ENCODE assay signal across 11 cellular contexts in the genomic region with DNA sequence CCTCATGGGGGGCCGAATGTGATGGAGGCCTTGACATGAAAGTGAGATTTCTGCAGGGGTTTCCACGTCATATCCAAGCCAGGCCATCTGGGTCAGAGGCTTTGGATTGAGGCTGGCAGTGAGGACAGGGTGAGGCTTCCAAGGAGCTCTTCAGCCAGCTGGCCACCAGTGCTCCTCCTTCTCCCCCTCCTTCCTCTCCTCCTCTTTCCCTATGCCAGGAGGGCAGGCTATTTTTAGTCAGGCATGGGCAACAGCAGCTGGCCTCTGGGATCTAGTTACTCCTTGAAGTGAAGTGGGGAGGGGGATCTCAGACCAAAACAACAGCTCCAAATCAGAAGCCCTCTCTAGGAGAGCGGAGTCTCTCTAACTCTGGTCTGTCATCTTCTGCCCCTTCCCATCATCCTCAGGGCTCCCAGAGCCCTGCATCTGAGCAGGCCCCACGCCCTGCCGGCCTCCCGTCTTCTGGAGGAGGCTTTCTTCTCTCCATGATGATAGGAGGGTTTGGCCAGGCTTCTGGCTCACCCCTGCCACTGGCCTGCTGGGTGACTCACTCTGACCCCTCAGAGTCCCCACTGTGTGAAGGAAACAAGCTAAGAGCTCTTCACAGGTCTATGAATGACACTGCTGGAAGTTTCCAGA. TPM values are rescaled to one million over a fixed set of nuclear protein-coding genes. Genes with fewer than 3 reads are reported as not detected.
DNase-seq lines count a peak whose midpoint lies in the region; ATAC-seq, FAIRE-seq and TF ChIP-seq lines count a peak whose summit lies in the region.
"Had no signal": no experiment of that assay in that cellular context is flagged by ENCODE, and none has a peak within 500 bp of the region (broad histone marks: within the 10 kb centered on the region; RNA-seq: fewer than 3 reads in every experiment).

No MANE protein-coding gene starts in this region.

- H3K27me3 Mint-ChIP-seq in type B pancreatic cell, result peaks cover 23% of the 10 kb centered on the region

- peak; percentile 54 for DNase-seq in EH (ENCODE audit: low read depth)
- peak; percentile 57 to 72 for DNase-seq in SJCRH30
- peak; percentile 26 for DNase-seq in fibroblast of pulmonary artery (ENCODE audit: low read depth)
- peak; percentile 87 for DNase-seq in posterior vena cava (ENCODE audit: low spot score)
- DNase-seq in stimulated activated CD4-positive, alpha-beta T cell treated with anti-CD3 and anti-CD28 coated beads, Interleukin-15, amount 100 ng/mL, for 24 hours, result no peak
- no peak for DNase-seq in type B pancreatic cell (ENCODE audit: extremely low spot score, unreplicated experiment)
- DNase-seq in urothelium cell line (ENCODE audit: low spot score), result no peak
- DNase-seq: colonic mucosa, SW 1271 had no signal

- intact Hi-C loops in posterior vena cava (cut with DNase I), result loop anchor here in 1 of 2 donors (10.0 kb wide), 1 partner anchor 108 kb away; the partner anchor contains the start of gene PCIF1

- H3K9me3 Mint-ChIP-seq in type B pancreatic cell, result no peaks in the 10 kb centered on the region

- no peak overlapping the region for H3K4me3 Mint-ChIP-seq in type B pancreatic cell

- H3K9me3 ChIP-seq in SJCRH30 (replicated peaks), result no peaks in the 10 kb centered on the region
- H3K9me3 ChIP-seq: colonic mucosa had no signal

- no peak overlapping the region for H3K27ac Mint-ChIP-seq in type B pancreatic cell

- H3K36me3 ChIP-seq in SJCRH30, result no peaks in the 10 kb centered on the region
- H3K36me3 ChIP-seq: colonic mucosa had no signal

- no peaks in the 10 kb centered on the region for H3K27me3 ChIP-seq in SJCRH30
- H3K27me3 ChIP-seq: colonic mucosa had no signal

- ATAC-seq in HG03442 (IDR thresholded peaks at IDR 0.05; ENCODE audit: unreplicated experiment), result no peak

- H3K27ac ChIP-seq in SJCRH30, result peak overlapping the region; percentile 23; the same call in 1 of the 2 replicates
- H3K27ac ChIP-seq: colonic mucosa had no signal

- H3K4me1 Mint-ChIP-seq in type B pancreatic cell (ENCODE audit: unreplicated experiment), result peaks cover 18% of the 10 kb centered on the region

- H3K4me3 ChIP-seq in SJCRH30 (no peak overlapping the region), fibroblast of pulmonary artery (replicated peaks; ENCODE audit: low read depth, low read length) (no peak overlapping the region)
- H3K4me3 ChIP-seq: colonic mucosa had no signal

- FAIRE-seq in urothelium cell line (lab: Jason Lieb, UNC), result no peak

- TF ChIP-seq CTCF in fibroblast of pulmonary artery (IDR thresholded peaks at IDR 0.05; ENCODE audit: low read length, missing control alignments) (no peak), type B pancreatic cell (conservative IDR thresholded peaks at IDR 0.05) (no peak)

- H3K4me1 ChIP-seq in SJCRH30, result peaks cover 48% of the 10 kb centered on the region

- H3K36me3 Mint-ChIP-seq in type B pancreatic cell, result no peaks in the 10 kb centered on the region

RNA-seq across cellular contexts. Expression of gene TNNC2, which starts 0.6 kb away (rescaled TPM):
- 0.73 and 0.75 TPM in 2 replicates for total RNA-seq in SJCRH30 (2014; rRNA removed; shearing (Covaris generic))
- total RNA-seq in posterior vena cava (under 1 TPM; 0.48 to 0.60 TPM), type B pancreatic cell (ENCODE audit: low replicate concordance) (2.1 TPM in 1 of 2 replicates, not detected in the other)
- total RNA-seq: renal cortical epithelial cell had no signal

RNA-seq across cellular contexts. Expression of gene SNX21, which starts 7.1 kb away (rescaled TPM):
- 17.1 and 18.3 TPM in 2 replicates for total RNA-seq in SJCRH30 (2014; rRNA removed; shearing (Covaris generic))
- total RNA-seq in posterior vena cava (10 to 100 TPM; 35.8 to 55.4 TPM), type B pancreatic cell (ENCODE audit: low replicate concordance) (12.2 and 16.4 TPM in 2 replicates)

RNA-seq across cellular contexts. Expression of gene UBE2C, which starts 14.1 kb away (rescaled TPM):
- 612 and 615 TPM in 2 replicates for total RNA-seq in SJCRH30 (2014; rRNA removed; shearing (Covaris generic))
- total RNA-seq in posterior vena cava, result under 1 TPM in 1 of 2 donors, not detected in 1; 0.79 TPM
- total RNA-seq in type B pancreatic cell (ENCODE audit: low replicate concordance), result 46.4 and 136 TPM in 2 replicates

RNA-seq across cellular contexts. Expression of gene ACOT8, which starts 30.7 kb away (rescaled TPM):
- total RNA-seq in SJCRH30 (2014; rRNA removed; shearing (Covaris generic)), result 31.0 and 41.0 TPM in 2 replicates
- total RNA-seq in posterior vena cava, result 10 to 100 TPM; 12.2 to 14.1 TPM
- total RNA-seq in type B pancreatic cell (ENCODE audit: low replicate concordance), result 20.6 and 21.3 TPM in 2 replicates

RNA-seq across cellular contexts. Expression of gene ZSWIM3, which starts 30.9 kb away (rescaled TPM):
- 6.2 TPM in 2 replicates for total RNA-seq in SJCRH30 (2014; rRNA removed; shearing (Covaris generic))
- total RNA-seq in posterior vena cava (1 to 10 TPM; 2.3 to 2.5 TPM), type B pancreatic cell (ENCODE audit: low replicate concordance) (3.7 and 4.7 TPM in 2 replicates)

Comparison
In these comparisons a context has a peak if more than half of its experiments do, and no peak if none do; other contexts are left out.
1. DNase-seq: peak in EH (single experiment), SJCRH30 (2 of 2), fibroblast of pulmonary artery (single experiment) and posterior vena cava (single experiment); none in stimulated activated CD4-positive, alpha-beta T cell treated with anti-CD3 and anti-CD28 coated beads, Interleukin-15, amount 100 ng/mL, for 24 hours (single experiment), type B pancreatic cell (single experiment) and urothelium cell line (single experiment).
2. RNA of gene UBE2C, which starts 14.1 kb away (total RNA-seq): 612 to 615 TPM in SJCRH30 and 46.4 to 136 TPM in type B pancreatic cell; 0.79 TPM in posterior vena cava; every median in the first group is over 10 times any median in the second.